ENCODE assay signal across 8 cellular contexts in the genomic region with DNA sequence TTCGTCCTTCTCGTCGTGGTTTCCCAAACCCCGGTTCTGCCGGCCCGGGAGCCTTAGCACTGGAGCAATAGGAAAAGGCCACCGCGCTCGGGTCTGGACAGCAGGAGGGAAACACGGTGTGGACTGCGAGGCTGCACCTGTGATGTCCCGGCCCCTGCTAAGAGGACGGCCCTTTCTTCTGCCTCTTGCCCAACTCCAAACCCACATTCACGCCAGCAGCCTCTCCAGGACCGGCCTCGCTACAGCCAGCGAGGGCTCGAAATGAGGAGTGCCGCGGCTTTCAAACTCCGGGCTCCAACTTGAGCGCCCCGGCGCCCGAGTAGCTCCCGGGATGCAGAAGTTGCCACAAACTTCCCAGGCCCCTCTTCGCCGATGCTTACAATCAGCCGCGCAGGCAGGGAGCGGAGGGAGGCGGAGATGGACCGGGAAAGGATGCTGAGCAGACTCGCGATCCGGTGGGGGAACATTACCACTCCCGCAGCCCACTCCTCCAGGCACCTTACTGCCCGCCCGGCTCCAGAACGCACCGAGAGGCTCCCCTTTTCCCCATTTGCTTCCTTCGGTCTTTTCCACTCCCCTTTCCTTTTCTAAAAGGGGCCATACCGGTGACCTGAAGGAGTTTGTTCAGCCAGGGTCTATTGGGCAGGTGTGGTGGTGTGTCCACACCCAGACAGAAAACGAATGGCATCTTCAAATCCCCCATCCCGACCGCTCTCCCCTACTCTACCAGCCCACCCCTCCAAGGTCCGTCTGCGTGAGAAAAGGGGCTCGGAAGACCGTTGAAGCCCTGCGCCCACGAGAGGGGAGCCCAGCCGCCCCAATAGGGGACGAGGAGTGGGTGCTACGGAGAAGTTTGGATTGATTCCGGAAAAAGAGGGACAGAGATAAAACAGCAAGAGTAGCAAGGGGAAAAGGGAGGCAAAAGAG. TPM values are rescaled to one million over a fixed set of nuclear protein-coding genes. Genes with fewer than 3 reads are reported as not detected.
DNase-seq lines count a peak whose midpoint lies in the region; ATAC-seq, FAIRE-seq and TF ChIP-seq lines count a peak whose summit lies in the region.

No MANE protein-coding gene starts in this region.

- DNase-seq in GF-D8 (lab: John Stamatoyannopoulos, UW) (peak; percentile 29), Peyer's patch (peak; percentile 34 to 58 (median 56)), brain microvascular endothelial cell (no peak), kidney (peak; percentile 74), hippocampal formation (lab: John Stamatoyannopoulos, UW) (no peak)
- DNase-seq in stimulated activated CD4-positive, alpha-beta T cell treated with anti-CD3 and anti-CD28 coated beads, Interleukin-15, amount 100 ng/mL, for 24 hours, result peak; percentile 58

- H3K9me3 ChIP-seq in Peyer's patch, result peaks cover 0 to 4% (median 0%) of the 10 kb centered on the region in 4 donors
- no peaks in the 10 kb centered on the region for H3K9me3 ChIP-seq in kidney (ENCODE audit: control insufficient read depth in 1 of 2, low read length in 2 of 2)

- H3K27ac ChIP-seq in Peyer's patch (peak overlapping the region; percentile 64 to 85 (median 77)), brain microvascular endothelial cell (no peak overlapping the region), kidney (ENCODE audit: low read depth in 2 of 2, low read length in 2 of 2) (no peak overlapping the region)

- no peaks in the 10 kb centered on the region for H3K27me3 ChIP-seq in Peyer's patch
- peaks cover 23% of the 10 kb centered on the region for H3K27me3 ChIP-seq in brain microvascular endothelial cell (replicated peaks)

- H3K4me3 ChIP-seq in Peyer's patch, result peak overlapping the region; percentile 57 to 77 (median 67)
- H3K4me3 ChIP-seq in brain microvascular endothelial cell (ENCODE audit: low read depth, low read length), result peak overlapping the region; percentile 55
- H3K4me3 ChIP-seq in kidney (ENCODE audit: low read length in 2 of 2), result peak overlapping the region; percentile 67 to 70

- in situ Hi-C loops in brain microvascular endothelial cell (cut with HindIII; ENCODE audit: low pct_ligation_motif_present, low sequenced_read_pairs), result no loop called here

- peak overlapping the region; percentile 29 to 57 for H3K9ac ChIP-seq in kidney (ENCODE audit: low read length in 2 of 2)

- no peak for FAIRE-seq in kidney (lab: Jason Lieb, UNC)

- no peaks in the 10 kb centered on the region for H3K36me3 ChIP-seq in Peyer's patch
- H3K36me3 ChIP-seq in brain microvascular endothelial cell (replicated peaks), result no peaks in the 10 kb centered on the region
- no peaks in the 10 kb centered on the region for H3K36me3 ChIP-seq in kidney (ENCODE audit: control insufficient read depth in 1 of 2, insufficient read depth in 2 of 2, low read length in 2 of 2)

- TF ChIP-seq POLR2A in Peyer's patch (IDR thresholded peaks at IDR 0.05), result no peak

- intact Hi-C loops in kidney (cut with DNase I), result no loop called here

- ATAC-seq in GM21515 (IDR thresholded peaks at IDR 0.05; ENCODE audit: unreplicated experiment), result no peak
- no peak for ATAC-seq in GM18868 (IDR thresholded peaks at IDR 0.05; ENCODE audit: unreplicated experiment)

- TF ChIP-seq CTCF in Peyer's patch (IDR thresholded peaks at IDR 0.05) (no peak), brain microvascular endothelial cell (IDR thresholded peaks at IDR 0.05; ENCODE audit: low read depth, low read length, missing control alignments) (no peak), kidney (IDR thresholded peaks at IDR 0.05; ENCODE audit: borderline replicate concordance, extremely low read depth, insufficient read depth) (no peak)

- H3K4me1 ChIP-seq in Peyer's patch, result peaks cover 0 to 18% (median 3%) of the 10 kb centered on the region in 4 donors
- peaks cover 13 to 16% of the 10 kb centered on the region in 2 donors for H3K4me1 ChIP-seq in kidney (ENCODE audit: control insufficient read depth in 1 of 2, insufficient read depth in 1 of 2, low read depth in 1 of 2, low read length in 2 of 2)

RNA-seq across cellular contexts. Expression of a gene that starts 18.8 kb away (rescaled TPM):
- 100 to 1,000 TPM in 1 of 4 donors, 10 to 100 TPM in 3; 46.6 to 101 (median 63.2) TPM for total RNA-seq in Peyer's patch
- 22.2 TPM for total RNA-seq in kidney
- polyA plus RNA-seq in kidney (ENCODE audit: insufficient read depth, low read depth, low replicate concordance), result 6.2 TPM

Comparison
In these comparisons a context has a peak if more than half of its experiments do, and no peak if none do; other contexts are left out.
1. DNase-seq: peak in GF-D8 (single experiment), Peyer's patch (3 of 3), kidney (single experiment) and stimulated activated CD4-positive, alpha-beta T cell treated with anti-CD3 and anti-CD28 coated beads, Interleukin-15, amount 100 ng/mL, for 24 hours (single experiment); none in brain microvascular endothelial cell (single experiment) and hippocampal formation (0 of 2).
2. H3K27ac ChIP-seq: peak in Peyer's patch (4 of 4); none in brain microvascular endothelial cell (single experiment) and kidney (0 of 2).
3. Peak in every context shown above with its lines, with median percentiles within 50 percentile points of each other: H3K4me3 ChIP-seq.